In genomic region chr5:140322751-140323731, GRCh38 we compare ENCODE assay signal across 9 cellular contexts. TPM values are rescaled to one million over a fixed set of nuclear protein-coding genes. Genes with fewer than 3 reads are reported as not detected.
DNase-seq lines count a peak whose midpoint lies in the region; ATAC-seq and TF ChIP-seq lines count a peak whose summit lies in the region.
"Had no signal": no experiment of that assay in that cellular context is flagged by ENCODE, and none has a peak within 500 bp of the region (broad histone marks: within the 10 kb centered on the region; RNA-seq: fewer than 3 reads in every experiment).

No MANE protein-coding gene starts in this region.

- DNase-seq in Ammon's horn (ENCODE audit: low spot score): peak; percentile 81
- DNase-seq in NT2/D1 (ENCODE audit: low read depth, low spot score): no peak
- DNase-seq in fibroblast of mammary gland (ENCODE audit: low read depth): peak; percentile 94
- peak; percentile 92 for DNase-seq in osteoblast (ENCODE audit: insufficient read length, low spot score, missing footprints)
- no peak for DNase-seq in SKM-1 (lab: John Stamatoyannopoulos, UW; ENCODE audit: unreplicated experiment)
- DNase-seq in activated CD8-positive, alpha-beta memory T cell treated with anti-CD3 and anti-CD28 coated beads, Interleukin-2, amount 50 U/mL, for 48 hours: no peak

- H3K4me3 ChIP-seq in NT2/D1 (ENCODE audit: insufficient read length, low read depth) (peak overlapping the region; percentile 2), fibroblast of mammary gland (ENCODE audit: control insufficient read depth, low read depth, low read length) (no peak overlapping the region), osteoblast (ENCODE audit: insufficient read depth, low read length) (peak overlapping the region; percentile 39)

- peaks cover 3% of the 10 kb centered on the region for H3K4me1 ChIP-seq in NT2/D1 (ENCODE audit: insufficient read depth, insufficient read length)
- H3K4me1 ChIP-seq in osteoblast (ENCODE audit: insufficient read depth, low read length): peaks cover 49% of the 10 kb centered on the region

- no peaks in the 10 kb centered on the region for H4K20me1 ChIP-seq in osteoblast (ENCODE audit: insufficient read depth, low read length)

- TF ChIP-seq CTCF in fibroblast of mammary gland (conservative IDR thresholded peaks at IDR 0.05; ENCODE audit: control insufficient read depth, insufficient read depth, low read depth, low read length) (no peak), osteoblast (IDR thresholded peaks at IDR 0.05; ENCODE audit: extremely low read depth, low read depth, low read length) (no peak)

- no peak for ATAC-seq in HG02938 (IDR thresholded peaks at IDR 0.05; ENCODE audit: unreplicated experiment)
- ATAC-seq in HG03571 (IDR thresholded peaks at IDR 0.05; ENCODE audit: unreplicated experiment): no peak

- H3K27me3 ChIP-seq in NT2/D1 (ENCODE audit: insufficient read depth, insufficient read length) (no peaks in the 10 kb centered on the region), osteoblast (ENCODE audit: insufficient read depth, low read length) (no peaks in the 10 kb centered on the region)

- no peaks in the 10 kb centered on the region for H3K79me2 ChIP-seq in osteoblast (ENCODE audit: insufficient read depth, low read length)

- H3K9me3 ChIP-seq in NT2/D1 (ENCODE audit: insufficient read depth, low read length): no peaks in the 10 kb centered on the region
- H3K9me3 ChIP-seq in osteoblast (ENCODE audit: low read depth, low read length): no peaks in the 10 kb centered on the region

- peak overlapping the region; percentile 82 for H3K27ac ChIP-seq in osteoblast (ENCODE audit: low read depth, low read length)

- no peak overlapping the region for H3K9ac ChIP-seq in NT2/D1 (ENCODE audit: insufficient read length, low read depth)

- peak overlapping the region; percentile 13 for H2AFZ ChIP-seq in osteoblast (ENCODE audit: low read length)

- H3K36me3 ChIP-seq in NT2/D1 (ENCODE audit: insufficient read depth, insufficient read length, low read length) (no peaks in the 10 kb centered on the region), osteoblast (ENCODE audit: insufficient read depth, low read length) (no peaks in the 10 kb centered on the region)

- peak overlapping the region; percentile 61 for H3K4me2 ChIP-seq in osteoblast (ENCODE audit: insufficient read depth, low read length)

RNA-seq across cellular contexts. Expression of gene PFDN1, which starts 20.1 kb away (rescaled TPM):
- 58.3 and 65.9 TPM in 2 replicates for total RNA-seq in osteoblast

RNA-seq across cellular contexts. Expression of gene HBEGF, which starts 23.4 kb away (rescaled TPM):
- 1.8 and 2.5 TPM in 2 replicates for total RNA-seq in osteoblast

RNA-seq across cellular contexts. Expression of gene SLC4A9, which starts 37.0 kb away (rescaled TPM):
- total RNA-seq in osteoblast: not detected in 2 replicates
- total RNA-seq: T-helper 2 cell treated with Interferon-gamma antibody and Interleukin-4, amounts not matched to agents 100 ng/mL and 5 ng/mL, for 36 hours had no signal

Comparison
In these comparisons a context has a peak if more than half of its experiments do, and no peak if none do; other contexts are left out.
1. DNase-seq: peak in Ammon's horn (single experiment), fibroblast of mammary gland (single experiment) and osteoblast (single experiment); none in NT2/D1 (single experiment), SKM-1 (single experiment) and activated CD8-positive, alpha-beta memory T cell treated with anti-CD3 and anti-CD28 coated beads, Interleukin-2, amount 50 U/mL, for 48 hours (single experiment).